1 cellular context compared by ENCODE assay signal in the genomic region with DNA sequence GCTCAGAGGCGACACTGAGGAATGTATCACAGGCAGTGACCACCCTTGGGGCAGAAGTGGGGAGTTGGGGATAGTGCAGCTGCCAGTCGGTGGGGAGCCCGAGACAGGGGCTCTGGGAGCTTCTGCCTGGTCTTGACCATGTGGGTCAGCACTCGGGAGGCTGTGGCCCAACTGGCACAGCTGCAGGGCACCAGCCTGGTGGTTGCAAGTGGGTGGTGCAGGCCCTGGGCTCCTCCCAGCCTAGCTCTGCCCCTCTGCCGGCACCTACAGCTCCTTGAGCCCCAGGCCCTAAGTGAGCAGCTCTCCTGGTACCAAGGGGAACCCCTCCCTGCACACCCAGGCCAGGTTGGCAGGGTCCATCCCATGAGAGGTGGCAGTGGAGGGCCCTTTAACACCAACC.
TF ChIP-seq lines count a peak whose summit lies in the region.

No MANE protein-coding gene starts in this region.

TF ChIP-seq in HepG2, 621 proteins besides CTCF, POLR2A, EP300 and RAD21:
- TF ChIP-seq ZNF136 (CRISPR knock-in tag; IDR thresholded peaks at IDR 0.05; ENCODE audit: low read depth) (no peak), ZNF337 (CRISPR knock-in tag; IDR thresholded peaks at IDR 0.05; ENCODE audit: borderline replicate concordance, low read depth) (no peak), ZNF605 (CRISPR knock-in tag; IDR thresholded peaks at IDR 0.05) (no peak), ARHGAP35 (CRISPR knock-in tag; IDR thresholded peaks at IDR 0.05; ENCODE audit: borderline replicate concordance) (no peak), CBX2 (IDR thresholded peaks at IDR 0.05; ENCODE audit: low read depth, low read length) (no peak), CBX2 (CRISPR knock-in tag; IDR thresholded peaks at IDR 0.05; ENCODE audit: low read depth) (no peak), CHCHD3 (CRISPR knock-in tag; IDR thresholded peaks at IDR 0.05) (no peak), ZNF253 (CRISPR knock-in tag; IDR thresholded peaks at IDR 0.05; ENCODE audit: borderline replicate concordance) (no peak), CEBPB (IDR thresholded peaks at IDR 0.05; ENCODE audit: borderline replicate concordance, low read depth, low read length) (no peak), ZNF12 (CRISPR knock-in tag; IDR thresholded peaks at IDR 0.05) (no peak)
- TF ChIP-seq, protein P1, sequence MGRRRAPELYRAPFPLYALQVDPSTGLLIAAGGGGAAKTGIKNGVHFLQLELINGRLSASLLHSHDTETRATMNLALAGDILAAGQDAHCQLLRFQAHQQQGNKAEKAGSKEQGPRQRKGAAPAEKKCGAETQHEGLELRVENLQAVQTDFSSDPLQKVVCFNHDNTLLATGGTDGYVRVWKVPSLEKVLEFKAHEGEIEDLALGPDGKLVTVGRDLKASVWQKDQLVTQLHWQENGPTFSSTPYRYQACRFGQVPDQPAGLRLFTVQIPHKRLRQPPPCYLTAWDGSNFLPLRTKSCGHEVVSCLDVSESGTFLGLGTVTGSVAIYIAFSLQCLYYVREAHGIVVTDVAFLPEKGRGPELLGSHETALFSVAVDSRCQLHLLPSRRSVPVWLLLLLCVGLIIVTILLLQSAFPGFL (CRISPR knock-in tag; IDR thresholded peaks at IDR 0.05), result no peak
- TF ChIP-seq, protein P2, sequence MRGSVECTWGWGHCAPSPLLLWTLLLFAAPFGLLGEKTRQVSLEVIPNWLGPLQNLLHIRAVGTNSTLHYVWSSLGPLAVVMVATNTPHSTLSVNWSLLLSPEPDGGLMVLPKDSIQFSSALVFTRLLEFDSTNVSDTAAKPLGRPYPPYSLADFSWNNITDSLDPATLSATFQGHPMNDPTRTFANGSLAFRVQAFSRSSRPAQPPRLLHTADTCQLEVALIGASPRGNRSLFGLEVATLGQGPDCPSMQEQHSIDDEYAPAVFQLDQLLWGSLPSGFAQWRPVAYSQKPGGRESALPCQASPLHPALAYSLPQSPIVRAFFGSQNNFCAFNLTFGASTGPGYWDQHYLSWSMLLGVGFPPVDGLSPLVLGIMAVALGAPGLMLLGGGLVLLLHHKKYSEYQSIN (CRISPR knock-in tag; IDR thresholded peaks at IDR 0.05; ENCODE audit: borderline replicate concordance), result no peak
